In the genomic region with DNA sequence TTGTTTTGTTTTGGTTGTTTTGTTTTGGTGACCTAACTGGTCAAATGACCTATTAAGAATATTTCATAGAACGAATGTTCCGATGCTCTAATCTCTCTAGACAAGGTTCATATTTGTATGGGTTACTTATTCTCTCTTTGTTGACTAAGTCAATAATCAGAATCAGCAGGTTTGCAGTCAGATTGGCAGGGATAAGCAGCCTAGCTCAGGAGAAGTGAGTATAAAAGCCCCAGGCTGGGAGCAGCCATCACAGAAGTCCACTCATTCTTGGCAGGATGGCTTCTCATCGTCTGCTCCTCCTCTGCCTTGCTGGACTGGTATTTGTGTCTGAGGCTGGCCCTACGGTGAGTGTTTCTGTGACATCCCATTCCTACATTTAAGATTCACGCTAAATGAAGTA, we compare ENCODE assay signal across 1 cellular context.
A peak's percentile ranks its signal among the peaks of the same experiment; 100 is the strongest.
TF ChIP-seq lines count a peak whose summit lies in the region.

A gene (plus strand): TSS at position 250 of the 400 bp plus-strand sequence. CDS start 26 bp downstream, at position 276.

TF ChIP-seq in HepG2, 621 proteins besides CTCF, POLR2A, EP300 and RAD21 (continued from another document and continues in another):
- TF ChIP-seq, protein P1, sequence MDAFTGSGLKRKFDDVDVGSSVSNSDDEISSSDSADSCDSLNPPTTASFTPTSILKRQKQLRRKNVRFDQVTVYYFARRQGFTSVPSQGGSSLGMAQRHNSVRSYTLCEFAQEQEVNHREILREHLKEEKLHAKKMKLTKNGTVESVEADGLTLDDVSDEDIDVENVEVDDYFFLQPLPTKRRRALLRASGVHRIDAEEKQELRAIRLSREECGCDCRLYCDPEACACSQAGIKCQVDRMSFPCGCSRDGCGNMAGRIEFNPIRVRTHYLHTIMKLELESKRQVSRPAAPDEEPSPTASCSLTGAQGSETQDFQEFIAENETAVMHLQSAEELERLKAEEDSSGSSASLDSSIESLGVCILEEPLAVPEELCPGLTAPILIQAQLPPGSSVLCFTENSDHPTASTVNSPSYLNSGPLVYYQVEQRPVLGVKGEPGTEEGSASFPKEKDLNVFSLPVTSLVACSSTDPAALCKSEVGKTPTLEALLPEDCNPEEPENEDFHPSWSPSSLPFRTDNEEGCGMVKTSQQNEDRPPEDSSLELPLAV (CRISPR knock-in tag; conservative IDR thresholded peaks at IDR 0.05; ENCODE audit: low read depth), result no peak
- TF ChIP-seq HNRNPLL (IDR thresholded peaks at IDR 0.05; ENCODE audit: low read depth, low read length, poor library complexity, severe bottlenecking) (no peak), MLLT10 (CRISPR knock-in tag; IDR thresholded peaks at IDR 0.05) (no peak), ZNF552 (CRISPR knock-in tag; IDR thresholded peaks at IDR 0.05; ENCODE audit: borderline replicate concordance) (no peak), ZNF235 (CRISPR knock-in tag; IDR thresholded peaks at IDR 0.05; ENCODE audit: borderline replicate concordance) (no peak), FOSL2 (CRISPR knock-in tag; IDR thresholded peaks at IDR 0.05) (peak; percentile 67), HDAC6 (IDR thresholded peaks at IDR 0.05; ENCODE audit: low read depth, low read length) (no peak), ZNF850 (CRISPR knock-in tag; conservative IDR thresholded peaks at IDR 0.05) (no peak), ARHGAP35 (CRISPR knock-in tag; IDR thresholded peaks at IDR 0.05; ENCODE audit: borderline replicate concordance) (no peak), ZNF510 (CRISPR knock-in tag; IDR thresholded peaks at IDR 0.05; ENCODE audit: low read depth) (no peak), MEIS2 (CRISPR knock-in tag; IDR thresholded peaks at IDR 0.05) (peak; percentile 50; the same call in 1 of the 2 replicates), ZNF737 (CRISPR knock-in tag; IDR thresholded peaks at IDR 0.05; ENCODE audit: borderline replicate concordance) (no peak), SRSF9 (IDR thresholded peaks at IDR 0.05; ENCODE audit: borderline replicate concordance, insufficient read depth, low read depth, low read length, poor library complexity, severe bottlenecking) (no peak), ONECUT2 (CRISPR knock-in tag; IDR thresholded peaks at IDR 0.05) (peak; percentile 45; the same call in 1 of the 2 replicates), SMAD9 (CRISPR knock-in tag; IDR thresholded peaks at IDR 0.05) (no peak), ATAD3A (CRISPR knock-in tag; IDR thresholded peaks at IDR 0.05) (no peak), ZMYM2 (CRISPR knock-in tag; IDR thresholded peaks at IDR 0.05) (0 out of 2 replicates have a peak, but pooled peaks have one; percentile 46), ZNF589 (CRISPR knock-in tag; conservative IDR thresholded peaks at IDR 0.05) (no peak), SYNCRIP (IDR thresholded peaks at IDR 0.05; ENCODE audit: insufficient read depth, low read depth, low read length) (no peak), MIXL1 (CRISPR knock-in tag; IDR thresholded peaks at IDR 0.05) (peak; percentile 79), ZZZ3 (CRISPR knock-in tag; IDR thresholded peaks at IDR 0.05; ENCODE audit: borderline replicate concordance) (no peak), AGO1 (IDR thresholded peaks at IDR 0.05; ENCODE audit: low read depth, low read length, poor library complexity, severe bottlenecking) (no peak), REXO4 (CRISPR knock-in tag; IDR thresholded peaks at IDR 0.05; ENCODE audit: borderline replicate concordance) (no peak), NR2F6 (IDR thresholded peaks at IDR 0.05) (peak; percentile 57; the same call in 1 of the 2 replicates), NR2F6 (CRISPR knock-in tag; IDR thresholded peaks at IDR 0.05) (peak; percentile 71), SALL1 (CRISPR knock-in tag; IDR thresholded peaks at IDR 0.05) (peak; percentile 97), ZNF20 (CRISPR knock-in tag; IDR thresholded peaks at IDR 0.05) (no peak), TAF15 (IDR thresholded peaks at IDR 0.05; ENCODE audit: low read depth, low read length, poor library complexity, severe bottlenecking) (no peak), SOX13 (IDR thresholded peaks at IDR 0.05) (no peak), SOX13 (CRISPR knock-in tag; conservative IDR thresholded peaks at IDR 0.05 in 1 of 2, IDR thresholded peaks at IDR 0.05 in 1 of 2) (peak in 1 of 2 experiments; percentile 82; a peak in 2 of 4 replicates), ZNF619 (CRISPR knock-in tag; IDR thresholded peaks at IDR 0.05) (no peak), ZNF468 (CRISPR knock-in tag; IDR thresholded peaks at IDR 0.05) (no peak)
- TF ChIP-seq, protein P2, sequence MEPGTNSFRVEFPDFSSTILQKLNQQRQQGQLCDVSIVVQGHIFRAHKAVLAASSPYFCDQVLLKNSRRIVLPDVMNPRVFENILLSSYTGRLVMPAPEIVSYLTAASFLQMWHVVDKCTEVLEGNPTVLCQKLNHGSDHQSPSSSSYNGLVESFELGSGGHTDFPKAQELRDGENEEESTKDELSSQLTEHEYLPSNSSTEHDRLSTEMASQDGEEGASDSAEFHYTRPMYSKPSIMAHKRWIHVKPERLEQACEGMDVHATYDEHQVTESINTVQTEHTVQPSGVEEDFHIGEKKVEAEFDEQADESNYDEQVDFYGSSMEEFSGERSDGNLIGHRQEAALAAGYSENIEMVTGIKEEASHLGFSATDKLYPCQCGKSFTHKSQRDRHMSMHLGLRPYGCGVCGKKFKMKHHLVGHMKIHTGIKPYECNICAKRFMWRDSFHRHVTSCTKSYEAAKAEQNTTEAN (CRISPR knock-in tag; conservative IDR thresholded peaks at IDR 0.05), result no peak
- TF ChIP-seq, protein P3, sequence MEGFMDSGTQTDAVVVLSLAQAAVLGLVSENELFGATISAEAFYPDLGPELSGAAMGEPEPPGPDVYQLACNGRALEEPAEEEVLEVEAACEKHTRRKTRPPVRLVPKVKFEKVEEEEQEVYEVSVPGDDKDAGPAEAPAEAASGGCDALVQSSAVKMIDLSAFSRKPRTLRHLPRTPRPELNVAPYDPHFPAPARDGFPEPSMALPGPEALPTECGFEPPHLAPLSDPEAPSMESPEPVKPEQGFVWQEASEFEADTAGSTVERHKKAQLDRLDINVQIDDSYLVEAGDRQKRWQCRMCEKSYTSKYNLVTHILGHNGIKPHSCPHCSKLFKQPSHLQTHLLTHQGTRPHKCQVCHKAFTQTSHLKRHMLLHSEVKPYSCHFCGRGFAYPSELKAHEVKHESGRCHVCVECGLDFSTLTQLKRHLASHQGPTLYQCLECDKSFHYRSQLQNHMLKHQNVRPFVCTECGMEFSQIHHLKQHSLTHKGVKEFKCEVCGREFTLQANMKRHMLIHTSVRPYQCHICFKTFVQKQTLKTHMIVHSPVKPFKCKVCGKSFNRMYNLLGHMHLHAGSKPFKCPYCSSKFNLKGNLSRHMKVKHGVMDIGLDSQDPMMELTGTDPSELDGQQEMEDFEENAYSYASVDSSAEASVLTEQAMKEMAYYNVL (CRISPR knock-in tag; IDR thresholded peaks at IDR 0.05; ENCODE audit: borderline replicate concordance), result peak; percentile 24; the same call in 1 of the 2 replicates
- TF ChIP-seq, protein P4, sequence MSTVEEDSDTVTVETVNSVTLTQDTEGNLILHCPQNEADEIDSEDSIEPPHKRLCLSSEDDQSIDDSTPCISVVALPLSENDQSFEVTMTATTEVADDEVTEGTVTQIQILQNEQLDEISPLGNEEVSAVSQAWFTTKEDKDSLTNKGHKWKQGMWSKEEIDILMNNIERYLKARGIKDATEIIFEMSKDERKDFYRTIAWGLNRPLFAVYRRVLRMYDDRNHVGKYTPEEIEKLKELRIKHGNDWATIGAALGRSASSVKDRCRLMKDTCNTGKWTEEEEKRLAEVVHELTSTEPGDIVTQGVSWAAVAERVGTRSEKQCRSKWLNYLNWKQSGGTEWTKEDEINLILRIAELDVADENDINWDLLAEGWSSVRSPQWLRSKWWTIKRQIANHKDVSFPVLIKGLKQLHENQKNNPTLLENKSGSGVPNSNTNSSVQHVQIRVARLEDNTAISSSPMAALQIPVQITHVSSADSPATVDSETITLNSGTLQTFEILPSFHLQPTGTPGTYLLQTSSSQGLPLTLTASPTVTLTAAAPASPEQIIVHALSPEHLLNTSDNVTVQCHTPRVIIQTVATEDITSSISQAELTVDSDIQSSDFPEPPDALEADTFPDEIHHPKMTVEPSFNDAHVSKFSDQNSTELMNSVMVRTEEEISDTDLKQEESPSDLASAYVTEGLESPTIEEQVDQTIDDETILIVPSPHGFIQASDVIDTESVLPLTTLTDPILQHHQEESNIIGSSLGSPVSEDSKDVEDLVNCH (CRISPR knock-in tag; IDR thresholded peaks at IDR 0.05), result no peak
- TF ChIP-seq, protein P5, sequence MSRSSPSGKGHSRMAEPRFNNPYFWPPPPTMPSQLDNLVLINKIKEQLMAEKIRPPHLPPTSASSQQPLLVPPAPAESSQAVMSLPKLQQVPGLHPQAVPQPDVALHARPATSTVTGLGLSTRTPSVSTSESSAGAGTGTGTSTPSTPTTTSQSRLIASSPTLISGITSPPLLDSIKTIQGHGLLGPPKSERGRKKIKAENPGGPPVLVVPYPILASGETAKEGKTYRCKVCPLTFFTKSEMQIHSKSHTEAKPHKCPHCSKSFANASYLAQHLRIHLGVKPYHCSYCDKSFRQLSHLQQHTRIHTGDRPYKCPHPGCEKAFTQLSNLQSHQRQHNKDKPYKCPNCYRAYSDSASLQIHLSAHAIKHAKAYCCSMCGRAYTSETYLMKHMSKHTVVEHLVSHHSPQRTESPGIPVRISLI (CRISPR knock-in tag; IDR thresholded peaks at IDR 0.05; ENCODE audit: borderline replicate concordance), result no peak
- TF ChIP-seq, protein P6, sequence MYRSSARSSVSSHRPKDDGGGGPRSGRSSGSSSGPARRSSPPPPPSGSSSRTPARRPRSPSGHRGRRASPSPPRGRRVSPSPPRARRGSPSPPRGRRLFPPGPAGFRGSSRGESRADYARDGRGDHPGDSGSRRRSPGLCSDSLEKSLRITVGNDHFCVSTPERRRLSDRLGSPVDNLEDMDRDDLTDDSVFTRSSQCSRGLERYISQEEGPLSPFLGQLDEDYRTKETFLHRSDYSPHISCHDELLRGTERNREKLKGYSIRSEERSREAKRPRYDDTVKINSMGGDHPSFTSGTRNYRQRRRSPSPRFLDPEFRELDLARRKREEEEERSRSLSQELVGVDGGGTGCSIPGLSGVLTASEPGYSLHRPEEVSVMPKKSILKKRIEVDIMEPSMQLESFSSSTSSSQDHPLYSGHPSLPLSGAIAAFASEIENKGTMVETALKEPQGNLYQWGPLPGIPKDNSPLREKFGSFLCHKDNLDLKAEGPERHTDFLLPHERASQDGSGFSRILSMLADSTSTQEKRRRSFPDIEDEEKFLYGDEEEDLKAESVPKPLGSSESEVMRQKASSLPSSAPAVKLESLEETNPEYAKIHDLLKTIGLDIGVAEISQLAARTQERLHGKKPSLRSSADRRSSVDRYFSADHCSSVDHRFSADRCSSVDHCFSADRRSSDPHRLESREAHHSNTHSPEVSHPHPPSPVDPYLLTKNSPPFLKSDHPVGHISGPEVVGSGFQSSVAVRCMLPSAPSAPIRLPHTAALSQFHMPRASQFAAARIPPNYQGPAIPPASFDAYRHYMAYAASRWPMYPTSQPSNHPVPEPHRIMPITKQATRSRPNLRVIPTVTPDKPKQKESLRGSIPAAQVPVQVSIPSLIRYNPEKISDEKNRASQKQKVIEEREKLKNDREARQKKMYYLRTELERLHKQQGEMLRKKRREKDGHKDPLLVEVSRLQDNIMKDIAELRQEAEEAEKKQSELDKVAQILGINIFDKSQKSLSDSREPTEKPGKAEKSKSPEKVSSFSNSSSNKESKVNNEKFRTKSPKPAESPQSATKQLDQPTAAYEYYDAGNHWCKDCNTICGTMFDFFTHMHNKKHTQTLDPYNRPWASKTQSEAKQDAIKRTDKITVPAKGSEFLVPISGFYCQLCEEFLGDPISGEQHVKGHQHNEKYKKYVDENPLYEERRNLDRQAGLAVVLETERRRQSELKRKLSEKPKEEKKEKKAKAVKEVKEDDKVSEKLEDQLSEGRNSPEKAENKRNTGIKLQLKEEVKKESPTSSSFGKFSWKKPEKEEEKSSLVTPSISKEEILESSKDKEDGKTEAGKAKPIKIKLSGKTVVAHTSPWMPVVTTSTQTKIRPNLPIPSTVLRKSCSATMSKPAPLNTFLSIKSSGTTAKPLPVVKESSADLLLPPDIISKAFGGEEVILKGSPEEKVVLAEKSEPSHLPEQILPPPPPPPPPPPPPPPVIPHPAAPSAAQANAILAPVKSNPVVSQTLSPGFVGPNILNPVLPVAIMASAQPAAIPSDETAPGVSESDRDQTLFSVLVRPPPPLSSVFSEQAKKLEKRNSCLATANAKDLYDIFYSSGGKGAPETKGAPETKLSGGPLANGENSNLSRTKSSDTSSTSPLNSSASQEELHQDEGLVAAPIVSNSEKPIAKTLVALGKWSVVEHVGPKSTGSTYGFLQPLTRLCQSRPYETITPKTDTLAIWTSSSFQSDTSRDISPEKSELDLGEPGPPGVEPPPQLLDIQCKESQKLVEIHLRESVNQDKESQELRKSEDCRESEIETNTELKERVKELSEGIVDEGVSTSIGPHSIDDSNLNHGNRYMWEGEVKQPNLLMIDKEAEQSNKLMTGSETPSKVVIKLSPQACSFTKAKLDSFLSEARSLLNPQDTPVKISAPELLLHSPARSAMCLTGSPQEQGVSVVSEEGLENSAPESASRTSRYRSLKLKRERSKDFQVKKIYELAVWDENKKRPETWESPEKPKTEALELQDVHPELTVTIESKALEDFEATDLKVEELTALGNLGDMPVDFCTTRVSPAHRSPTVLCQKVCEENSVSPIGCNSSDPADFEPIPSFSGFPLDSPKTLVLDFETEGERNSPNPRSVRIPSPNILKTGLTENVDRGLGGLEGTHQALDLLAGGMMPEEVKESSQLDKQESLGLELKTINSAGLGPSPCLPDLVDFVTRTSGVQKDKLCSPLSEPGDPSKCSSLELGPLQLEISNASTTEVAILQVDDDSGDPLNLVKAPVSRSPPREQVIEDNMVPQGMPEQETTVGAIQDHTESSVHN (CRISPR knock-in tag; IDR thresholded peaks at IDR 0.05), result no peak
